ENCODE assay signal across 16 cellular contexts in the genomic region with DNA sequence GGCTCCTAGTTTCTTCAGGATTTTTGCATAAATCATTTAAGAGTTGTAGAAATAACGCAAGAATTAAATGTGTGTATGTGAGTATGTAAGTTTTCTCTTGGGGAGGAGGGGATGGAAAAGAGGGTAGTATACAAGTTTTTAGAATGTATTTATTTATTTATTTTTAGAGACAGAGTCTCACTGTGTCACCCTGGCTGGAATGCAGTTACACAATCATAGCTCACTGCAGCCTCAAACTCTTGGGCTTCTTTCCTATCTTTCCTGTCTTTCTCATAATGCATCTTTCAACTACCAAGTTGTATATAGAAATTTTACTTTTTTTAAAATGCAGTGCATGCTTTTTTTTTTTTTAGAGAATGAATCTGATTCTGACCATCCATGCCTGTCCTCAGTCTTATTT.
"Had no signal": no experiment of that assay in that cellular context is flagged by ENCODE, and none has a peak within 500 bp of the region (broad histone marks: within the 10 kb centered on the region; RNA-seq: fewer than 3 reads in every experiment).

No MANE protein-coding gene starts in this region.

- H3K9me3 ChIP-seq: prostate gland, right atrium auricular region had no signal

- ATAC-seq: naive thymus-derived CD8-positive, alpha-beta T cell; stimulated activated naive CD8-positive, alpha-beta T cell treated with anti-CD3 and anti-CD28 coated beads, Interleukin-15, Interleukin-2, amounts not matched to agents 100 U/mL and 50 U/mL, for 24 hours had no signal

- H3K27ac ChIP-seq: dorsolateral prefrontal cortex, epithelial cell of prostate, prostate gland, right atrium auricular region, skin epidermis, suprapubic skin had no signal

- H3K27me3 ChIP-seq: dorsolateral prefrontal cortex, right atrium auricular region, suprapubic skin had no signal

- DNase-seq: activated CD4-positive, alpha-beta T cell treated with anti-CD3 and anti-CD28 coated beads, Interleukin-2, amount 50 U/mL, for 48 hours; activated gamma-delta T cell treated with Interleukin-2 at 50 U/mL for 16 hours; activated T-cell treated with anti-CD3 and anti-CD28 coated beads for 4 hours; amygdala; dorsolateral prefrontal cortex; mesendoderm; naive thymus-derived CD8-positive, alpha-beta T cell; stimulated activated naive CD8-positive, alpha-beta T cell treated with anti-CD3 and anti-CD28 coated beads, Interleukin-15, Interleukin-2, amounts not matched to agents 100 U/mL and 50 U/mL, for 24 hours had no signal

- H3K36me3 ChIP-seq: prostate gland had no signal

- H3K27me3 Mint-ChIP-seq: activated naive CD8-positive, alpha-beta T cell; naive thymus-derived CD8-positive, alpha-beta T cell; type B pancreatic cell had no signal

- H3K27ac Mint-ChIP-seq: activated naive CD8-positive, alpha-beta T cell; activated T-helper 1 cell treated with anti-CD3 and anti-CD28 coated beads, Interleukin-12 subunit alpha, Interleukin-12 subunit beta, Interleukin-2, Interleukin-4 antibody, amounts not matched to agents 30 ng/mL and 10 ng/mL and 1 ng/mL, durations not matched to agents 14 hours and 24 hours and 36 hours; naive thymus-derived CD8-positive, alpha-beta T cell; type B pancreatic cell had no signal

- H3K4me3 Mint-ChIP-seq: activated naive CD8-positive, alpha-beta T cell; activated T-helper 1 cell treated with anti-CD3 and anti-CD28 coated beads, Interleukin-12 subunit alpha, Interleukin-12 subunit beta, Interleukin-2, Interleukin-4 antibody, amounts not matched to agents 30 ng/mL and 10 ng/mL and 1 ng/mL, durations not matched to agents 14 hours and 24 hours and 36 hours; naive thymus-derived CD8-positive, alpha-beta T cell; type B pancreatic cell had no signal

- H3K4me3 ChIP-seq: dorsolateral prefrontal cortex, prostate gland, right atrium auricular region, skin epidermis, suprapubic skin had no signal

- H3K4me1 ChIP-seq: prostate gland, right atrium auricular region, suprapubic skin had no signal

- H3K9me3 Mint-ChIP-seq: activated T-helper 1 cell treated with anti-CD3 and anti-CD28 coated beads, Interleukin-12 subunit alpha, Interleukin-12 subunit beta, Interleukin-2, Interleukin-4 antibody, amounts not matched to agents 30 ng/mL and 10 ng/mL and 1 ng/mL, durations not matched to agents 14 hours and 24 hours and 36 hours had no signal
